In genomic region chr4:38802561-38803355, GRCh38 we compare ENCODE assay signal across 14 cellular contexts. TPM values are rescaled to one million over a fixed set of nuclear protein-coding genes. Genes with fewer than 3 reads are reported as not detected.
A peak's percentile ranks its signal among the peaks of the same experiment; 100 is the strongest.
DNase-seq lines count a peak whose midpoint lies in the region; ATAC-seq and TF ChIP-seq lines count a peak whose summit lies in the region.
"Had no signal": no experiment of that assay in that cellular context is flagged by ENCODE, and none has a peak within 500 bp of the region (broad histone marks: within the 10 kb centered on the region; RNA-seq: fewer than 3 reads in every experiment).

No MANE protein-coding gene starts in this region.

- peaks cover 15% of the 10 kb centered on the region for H3K9me3 Mint-ChIP-seq in memory B cell

- intact Hi-C loops in left ventricle myocardium inferior (cut with micrococcal nuclease), result no loop called here
- intact Hi-C loops in cardiac septum (cut with DNase I), result no loop called here
- intact Hi-C loops in uterus (cut with DNase I; ENCODE audit: low total_unique reads), result no loop called here

- H3K4me3 Mint-ChIP-seq in memory B cell, result peak overlapping the region; percentile 79

- no peak for DNase-seq in left ventricle myocardium inferior
- no peak for DNase-seq in cardiac septum (ENCODE audit: low spot score)
- DNase-seq in RKO (ENCODE audit: low spot score), result peak; percentile 8
- no peak for DNase-seq in memory B cell (ENCODE audit: low spot score in 2 of 2)
- no peak for DNase-seq in uterus
- DNase-seq in A172 (ENCODE audit: low spot score), result no peak
- DNase-seq in hippocampal formation (lab: John Stamatoyannopoulos, UW), result no peak
- DNase-seq: activated CD4-positive, CD25-positive, alpha-beta regulatory T cell; activated effector memory CD4-positive, alpha-beta T cell treated with anti-CD3 and anti-CD28 coated beads, Interleukin-2, amount 50 U/mL, for 16 hours; midbrain; stomach had no signal

- peaks cover 20% of the 10 kb centered on the region for H3K4me1 ChIP-seq in left ventricle myocardium inferior
- no peaks in the 10 kb centered on the region for H3K4me1 ChIP-seq in uterus

- H3K36me3 Mint-ChIP-seq in memory B cell, result peaks cover 49% of the 10 kb centered on the region

- H3K36me3 ChIP-seq in left ventricle myocardium inferior (peaks cover 40% of the 10 kb centered on the region), uterus (no peaks in the 10 kb centered on the region)

- H3K27me3 Mint-ChIP-seq in memory B cell, result no peaks in the 10 kb centered on the region

- TF ChIP-seq CTCF in left ventricle myocardium inferior (IDR thresholded peaks at IDR 0.05; ENCODE audit: borderline replicate concordance) (no peak), uterus (IDR thresholded peaks at IDR 0.05) (no peak)

- peak overlapping the region; percentile 94 for H3K27ac Mint-ChIP-seq in memory B cell

- ATAC-seq in memory B cell (ENCODE audit: low read depth) (no peak), GM21447 (IDR thresholded peaks at IDR 0.05; ENCODE audit: unreplicated experiment) (no peak)

- H3K4me1 Mint-ChIP-seq in memory B cell, result peaks cover 34% of the 10 kb centered on the region

- peaks cover 18% of the 10 kb centered on the region for H3K9me3 ChIP-seq in left ventricle myocardium inferior (replicated peaks)
- H3K9me3 ChIP-seq in uterus, result peaks cover 0 to 4% of the 10 kb centered on the region in 2 donors
- H3K9me3 ChIP-seq: stomach had no signal

- H3K27me3 ChIP-seq in left ventricle myocardium inferior (ENCODE audit: low read depth) (no peaks in the 10 kb centered on the region), uterus (no peaks in the 10 kb centered on the region)
- H3K27me3 ChIP-seq: esophagus muscularis mucosa, stomach had no signal

- TF ChIP-seq POLR2A in uterus (IDR thresholded peaks at IDR 0.05), result no peak

- H3K27ac ChIP-seq in left ventricle myocardium inferior (replicated peaks), result no peak overlapping the region
- peak overlapping the region; percentile 69 to 90 for H3K27ac ChIP-seq in uterus

- peak overlapping the region; percentile 55 for H3K4me3 ChIP-seq in left ventricle myocardium inferior
- H3K4me3 ChIP-seq in uterus, result no peak overlapping the region

RNA-seq across cellular contexts. Expression of gene TLR1, which starts 1.8 kb away (rescaled TPM):
- 3.5 TPM for total RNA-seq in left ventricle myocardium inferior
- total RNA-seq in cardiac septum, result 4.9 TPM
- total RNA-seq in uterus, result 10 to 100 TPM in 3 of 4 donors, 1 to 10 TPM in 1; 6.1 to 32.3 (median 20.4) TPM
- 0.60 and 4.6 TPM in 2 replicates for total RNA-seq in A172 (2014; rRNA removed; shearing (Covaris generic))

RNA-seq across cellular contexts. Expression of gene TLR10, which starts 20.0 kb away (rescaled TPM):
- total RNA-seq in left ventricle myocardium inferior (not detected), cardiac septum (0.22 TPM), uterus (1 to 10 TPM in 1 of 4 donors, not detected in 3; 2.0 TPM)
- total RNA-seq in A172 (2014; rRNA removed; shearing (Covaris generic)), result not detected in 2 replicates
- total RNA-seq: pulmonary artery endothelial cell had no signal

RNA-seq across cellular contexts. Expression of gene TLR6, which starts 53.9 kb away (rescaled TPM):
- total RNA-seq in left ventricle myocardium inferior (0.71 TPM), cardiac septum (1.2 TPM), uterus (1 to 10 TPM; 1.5 to 10.0 (median 4.4) TPM)
- 8.1 and 11.0 TPM in 2 replicates for total RNA-seq in A172 (2014; rRNA removed; shearing (Covaris generic))
